ENCODE assay signal across 26 cellular contexts in genomic region chr14:91477388-91477787, GRCh38. TPM values are rescaled to one million over a fixed set of nuclear protein-coding genes. Genes with fewer than 3 reads are reported as not detected.
A peak's percentile ranks its signal among the peaks of the same experiment; 100 is the strongest.
DNase-seq lines count a peak whose midpoint lies in the region; ATAC-seq, FAIRE-seq and TF ChIP-seq lines count a peak whose summit lies in the region.
"Had no signal": no experiment of that assay in that cellular context is flagged by ENCODE, and none has a peak within 500 bp of the region (broad histone marks: within the 10 kb centered on the region; RNA-seq: fewer than 3 reads in every experiment).

No MANE protein-coding gene starts in this region.

- no peak for ATAC-seq in GM18498 (IDR thresholded peaks at IDR 0.05; ENCODE audit: unreplicated experiment)
- ATAC-seq: gastroesophageal sphincter; right lobe of liver; SK-N-SH treated with all-trans-retinoic acid at 6 μM for 48 hours; stimulated activated naive CD8-positive, alpha-beta T cell treated with anti-CD3 and anti-CD28 coated beads, Interleukin-15, Interleukin-2, amounts not matched to agents 100 U/mL and 50 U/mL, for 24 hours had no signal

- no peak for DNase-seq in GM12892 (ENCODE audit: insufficient read length)
- peak; percentile 12 to 61 for DNase-seq in NOMO-1 (lab: John Stamatoyannopoulos, UW; ENCODE audit: unreplicated experiment in 2 of 2)
- no peak for DNase-seq in activated naive CD8-positive, alpha-beta T cell treated with anti-CD3 and anti-CD28 coated beads for 36 hours
- no peak for DNase-seq in nephron progenitor cell
- no peak for DNase-seq in effector CD8-positive, alpha-beta T cell (lab: John Stamatoyannopoulos, UW)
- no peak for DNase-seq in breast epithelium (ENCODE audit: low spot score in 2 of 2)
- DNase-seq: activated CD4-positive, alpha-beta T cell treated with anti-CD3 and anti-CD28 coated beads, Interleukin-2, amount 50 U/mL, for 4 hours; activated gamma-delta T cell treated with Interleukin-2 at 50 U/mL for 16 hours; adrenal gland; CD4-positive, alpha-beta memory T cell; MG63; NCI-H146; NCI-H2171 treated with DMSO at 0.1 percent for 48 hours; NCI-H526; posterior cingulate gyrus; right lobe of liver; stimulated activated CD4-positive, alpha-beta T cell treated with anti-CD3 and anti-CD28 coated beads, Interleukin-12 subunit alpha, Interleukin-12 subunit beta, amount 100 ng/mL, for 4 hours; stimulated activated CD4-positive, alpha-beta T cell treated with anti-CD3 and anti-CD28 coated beads, Interleukin-4, amount 100 ng/mL, for 24 hours; stimulated activated naive CD8-positive, alpha-beta T cell treated with anti-CD3 and anti-CD28 coated beads, Interleukin-15, Interleukin-2, amounts not matched to agents 100 U/mL and 50 U/mL, for 24 hours; T-helper 9 cell had no signal

- TF ChIP-seq POLR2A in GM12892 (IDR thresholded peaks at IDR 0.05; ENCODE audit: low read depth, low read length): no peak
- TF ChIP-seq POLR2A in breast epithelium (IDR thresholded peaks at IDR 0.05): no peak

- peak; percentile 61 for FAIRE-seq in GM12892 (lab: Jason Lieb, UNC)
- FAIRE-seq: colon, keratinocyte had no signal

- H3K27me3 ChIP-seq in breast epithelium: no peaks in the 10 kb centered on the region
- H3K27me3 ChIP-seq: adrenal gland, gastroesophageal sphincter, MG63, right lobe of liver, tibial nerve had no signal

- peak overlapping the region; percentile 12 for H3K27ac Mint-ChIP-seq in activated naive CD8-positive, alpha-beta T cell treated with anti-CD3 and anti-CD28 coated beads for 36 hours
- H3K27ac Mint-ChIP-seq in nephron progenitor cell: peak overlapping the region; percentile 61

- H3K9me3 Mint-ChIP-seq in activated naive CD8-positive, alpha-beta T cell treated with anti-CD3 and anti-CD28 coated beads for 36 hours: no peaks in the 10 kb centered on the region
- no peaks in the 10 kb centered on the region for H3K9me3 Mint-ChIP-seq in nephron progenitor cell
- H3K9me3 Mint-ChIP-seq: CD4-positive, alpha-beta memory T cell had no signal

- H3K27ac ChIP-seq in breast epithelium: no peak overlapping the region
- H3K27ac ChIP-seq: adrenal gland, gastroesophageal sphincter, right lobe of liver, tibial nerve had no signal

- peaks cover 33% of the 10 kb centered on the region for H3K4me1 Mint-ChIP-seq in activated naive CD8-positive, alpha-beta T cell treated with anti-CD3 and anti-CD28 coated beads for 36 hours
- H3K4me1 Mint-ChIP-seq in nephron progenitor cell: no peaks in the 10 kb centered on the region

- H3K36me3 ChIP-seq in breast epithelium: peaks cover 5% of the 10 kb centered on the region

- H3K27me3 Mint-ChIP-seq in activated naive CD8-positive, alpha-beta T cell treated with anti-CD3 and anti-CD28 coated beads for 36 hours: no peaks in the 10 kb centered on the region
- H3K27me3 Mint-ChIP-seq in nephron progenitor cell (ENCODE audit: low read depth, poor library complexity): no peaks in the 10 kb centered on the region
- H3K27me3 Mint-ChIP-seq: CD4-positive, alpha-beta memory T cell had no signal

- no peaks in the 10 kb centered on the region for H3K4me1 ChIP-seq in breast epithelium

- TF ChIP-seq CTCF in nephron progenitor cell (IDR thresholded peaks at IDR 0.05) (no peak), breast epithelium (IDR thresholded peaks at IDR 0.05) (no peak)

- no peak overlapping the region for H3K4me3 Mint-ChIP-seq in activated naive CD8-positive, alpha-beta T cell treated with anti-CD3 and anti-CD28 coated beads for 36 hours
- no peak overlapping the region for H3K4me3 Mint-ChIP-seq in nephron progenitor cell

- no peak overlapping the region for H3K4me3 ChIP-seq in breast epithelium
- H3K4me3 ChIP-seq: adrenal gland, gastroesophageal sphincter, MG63, right lobe of liver, tibial nerve had no signal

- H3K36me3 Mint-ChIP-seq in activated naive CD8-positive, alpha-beta T cell treated with anti-CD3 and anti-CD28 coated beads for 36 hours: peaks cover 51% of the 10 kb centered on the region
- H3K36me3 Mint-ChIP-seq in nephron progenitor cell (ENCODE audit: low read depth): peaks cover 85% of the 10 kb centered on the region

- intact Hi-C loops in breast epithelium (cut with DNase I; ENCODE audit: low total_unique reads): no loop called here

- H3K9me3 ChIP-seq in breast epithelium: no peaks in the 10 kb centered on the region
- H3K9me3 ChIP-seq: adrenal gland, gastroesophageal sphincter, MG63, right lobe of liver, tibial nerve had no signal

RNA-seq across cellular contexts. Expression of gene PPP4R3A, which starts 32.7 kb away (rescaled TPM):
- polyA plus RNA-seq in GM12892 (2012; ENCODE audit: missing spikeins): 60.7 TPM
- 100 to 1,000 TPM; 122 TPM for total RNA-seq in activated naive CD8-positive, alpha-beta T cell treated with anti-CD3 and anti-CD28 coated beads for 36 hours
- total RNA-seq in breast epithelium: 100 to 1,000 TPM in 1 of 3 donors, 10 to 100 TPM in 2; 83.9 to 127 (median 98.6) TPM

RNA-seq across cellular contexts. Expression of gene CCDC88C, which starts 59.8 kb away (rescaled TPM):
- 37.7 TPM for polyA plus RNA-seq in GM12892 (2012; ENCODE audit: missing spikeins)
- total RNA-seq in activated naive CD8-positive, alpha-beta T cell treated with anti-CD3 and anti-CD28 coated beads for 36 hours: 10 to 100 TPM; 55.1 to 56.7 TPM
- total RNA-seq in breast epithelium: 10 to 100 TPM in 2 of 3 donors, 1 to 10 TPM in 1; 5.8 to 25.9 (median 19.3) TPM

Comparison
In these comparisons a context has a peak if more than half of its experiments do, and no peak if none do; other contexts are left out.
1. DNase-seq: peak in NOMO-1 (2 of 2); none in GM12892 (single experiment), activated naive CD8-positive, alpha-beta T cell treated with anti-CD3 and anti-CD28 coated beads for 36 hours (single experiment), nephron progenitor cell (single experiment), effector CD8-positive, alpha-beta T cell (single experiment) and breast epithelium (0 of 2).